2 cellular contexts compared by ENCODE assay signal in genomic region chr1:217078010-217078704, GRCh38.
TF ChIP-seq lines count a peak whose summit lies in the region.

No MANE protein-coding gene starts in this region.

TF ChIP-seq in SK-N-SH treated with all-trans-retinoic acid at 6 μM for 48 hours, 23 proteins besides CTCF, POLR2A, EP300 and RAD21 (continued from another document):
- no peak for TF ChIP-seq ZFP30 (CRISPR knock-in tag; IDR thresholded peaks at IDR 0.05)
- no peak for TF ChIP-seq ISL1 (CRISPR knock-in tag; IDR thresholded peaks at IDR 0.05)
- TF ChIP-seq ARNTL (CRISPR knock-in tag; IDR thresholded peaks at IDR 0.05; ENCODE audit: borderline replicate concordance, low read depth) = no peak
- TF ChIP-seq CSDC2 (CRISPR knock-in tag; IDR thresholded peaks at IDR 0.05) = no peak
- TF ChIP-seq POU6F1 (CRISPR knock-in tag; IDR thresholded peaks at IDR 0.05; ENCODE audit: borderline replicate concordance, low read depth) = no peak
- TF ChIP-seq ZFP3 (CRISPR knock-in tag; IDR thresholded peaks at IDR 0.05) = no peak
- no peak for TF ChIP-seq TSHZ2 (CRISPR knock-in tag; IDR thresholded peaks at IDR 0.05)
- TF ChIP-seq ZNF70 (CRISPR knock-in tag; IDR thresholded peaks at IDR 0.05) = no peak
- TF ChIP-seq TCF4 (CRISPR knock-in tag; IDR thresholded peaks at IDR 0.05; ENCODE audit: borderline replicate concordance) = no peak
- no peak for TF ChIP-seq CSRNP3 (CRISPR knock-in tag; IDR thresholded peaks at IDR 0.05)
- TF ChIP-seq BACH2 (CRISPR knock-in tag; IDR thresholded peaks at IDR 0.05; ENCODE audit: borderline replicate concordance) = no peak
- no peak for TF ChIP-seq CREB5 (CRISPR knock-in tag; IDR thresholded peaks at IDR 0.05; ENCODE audit: low read depth)

TF ChIP-seq in SK-N-SH, 30 proteins besides CTCF, POLR2A, EP300 and RAD21 (continued from another document):
- TF ChIP-seq REST (IDR thresholded peaks at IDR 0.05; ENCODE audit: low read depth, low read length) (no peak), GABPA (IDR thresholded peaks at IDR 0.05; ENCODE audit: low read depth) (no peak), CHD2 (IDR thresholded peaks at IDR 0.05; ENCODE audit: low read length, partially characterized antibody) (no peak), POLR2AphosphoS5 (IDR thresholded peaks at IDR 0.05; ENCODE audit: low read depth, low read length) (no peak)
TF ChIP-seq in SK-N-SH: peak in this region for 0.
